1 cellular context compared by ENCODE assay signal in the genomic region with DNA sequence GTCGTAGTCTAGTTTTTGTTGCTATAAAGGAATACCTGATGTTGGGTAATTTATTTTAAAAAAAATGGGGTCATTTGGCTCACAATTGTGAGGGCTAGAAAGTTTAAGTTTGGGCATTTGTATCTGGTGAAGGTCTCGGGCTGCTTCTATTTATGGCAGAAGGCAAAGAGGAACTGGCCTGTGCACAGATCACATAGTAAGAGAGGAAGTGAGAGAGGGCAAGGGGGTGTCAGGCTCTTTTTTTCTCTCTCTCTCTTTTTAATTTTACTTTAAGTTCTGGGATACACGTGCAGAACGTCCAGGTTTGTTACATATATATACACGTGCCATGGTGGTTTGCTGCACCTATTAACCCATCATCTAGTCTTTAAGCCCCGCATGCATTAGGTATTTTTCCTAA.
TF ChIP-seq lines count a peak whose summit lies in the region.

No MANE protein-coding gene starts in this region.

TF ChIP-seq in SK-N-SH treated with all-trans-retinoic acid at 6 μM for 48 hours, 23 proteins besides CTCF, POLR2A, EP300 and RAD21 (continued from another document):
- no peak for TF ChIP-seq ARNTL (CRISPR knock-in tag; IDR thresholded peaks at IDR 0.05; ENCODE audit: borderline replicate concordance, low read depth)
